ENCODE assay signal across 1 cellular context in the genomic region with DNA sequence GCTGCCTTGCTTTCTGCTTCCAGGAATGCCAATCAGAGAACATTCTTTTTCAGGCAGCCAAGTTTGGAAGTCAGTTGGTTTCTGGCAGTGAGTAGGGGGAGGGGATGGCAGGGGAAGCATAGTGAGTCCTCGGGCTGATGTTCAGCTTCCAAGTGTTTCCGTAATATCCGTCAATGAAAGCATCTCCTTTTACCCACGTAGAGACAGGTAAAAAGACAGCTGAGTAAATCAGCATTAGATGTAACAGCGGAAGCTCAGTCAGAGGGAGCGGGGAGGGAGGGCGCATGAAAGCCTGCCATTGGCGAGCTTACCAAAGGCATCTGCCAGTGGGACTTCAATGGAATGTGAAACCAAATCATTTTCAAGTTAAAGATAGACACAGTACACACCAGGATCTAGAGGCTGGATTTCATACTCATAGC.
TF ChIP-seq lines count a peak whose summit lies in the region.

No MANE protein-coding gene starts in this region.

TF ChIP-seq in GM23338, 12 proteins besides CTCF, POLR2A, EP300 and RAD21 (continued from another document):
- TF ChIP-seq EZH2phosphoT487 (IDR thresholded peaks at IDR 0.05; ENCODE audit: unreplicated experiment) = no peak
- no peak for TF ChIP-seq ZNF114 (CRISPR knock-in tag; IDR thresholded peaks at IDR 0.05)
- TF ChIP-seq JUNB (IDR thresholded peaks at IDR 0.05; ENCODE audit: unreplicated experiment) = no peak
